14 cellular contexts compared by ENCODE assay signal in genomic region chr16:11679941-11680911, GRCh38. TPM values are rescaled to one million over a fixed set of nuclear protein-coding genes. Genes with fewer than 3 reads are reported as not detected.
DNase-seq lines count a peak whose midpoint lies in the region; ATAC-seq and TF ChIP-seq lines count a peak whose summit lies in the region.
"Had no signal": no experiment of that assay in that cellular context is flagged by ENCODE, and none has a peak within 500 bp of the region (broad histone marks: within the 10 kb centered on the region; RNA-seq: fewer than 3 reads in every experiment).

No MANE protein-coding gene starts in this region.

- peak overlapping the region; percentile 43 for H3K4me3 Mint-ChIP-seq in CD4-positive, alpha-beta T cell

- H3K27me3 ChIP-seq in CD4-positive, alpha-beta T cell (ENCODE audit: control insufficient read depth, insufficient read depth, low read length): no peaks in the 10 kb centered on the region
- H3K27me3 ChIP-seq in ascending aorta: no peaks in the 10 kb centered on the region

- CTCF ChIA-PET in CD4-positive, alpha-beta T cell (lab: Charles Lee): no interaction called here

- POLR2A ChIA-PET in CD4-positive, alpha-beta T cell (lab: Charles Lee): no interaction called here

- no peak overlapping the region for H3K27ac ChIP-seq in CD4-positive, alpha-beta T cell (ENCODE audit: low read depth, low read length)
- no peak overlapping the region for H3K27ac ChIP-seq in ascending aorta

- no peak for ATAC-seq in CD4-positive, alpha-beta T cell (ENCODE audit: poor library complexity)
- ATAC-seq in GM19328 (IDR thresholded peaks at IDR 0.05; ENCODE audit: unreplicated experiment): no peak

- intact Hi-C loops in CD4-positive, alpha-beta T cell (cut with DNase I, micrococcal nuclease): no loop called here
- intact Hi-C loops in ascending aorta (cut with DNase I) (no loop called here), posterior vena cava (cut with DNase I) (no loop called here)

- peaks cover 77% of the 10 kb centered on the region for H3K4me1 Mint-ChIP-seq in CD4-positive, alpha-beta T cell (ENCODE audit: low read depth)

- TF ChIP-seq CTCF in CD4-positive, alpha-beta T cell (IDR thresholded peaks at IDR 0.05): no peak
- TF ChIP-seq CTCF in ascending aorta (IDR thresholded peaks at IDR 0.05): no peak

- no peaks in the 10 kb centered on the region for H3K27me3 Mint-ChIP-seq in CD4-positive, alpha-beta T cell

- H3K9me3 Mint-ChIP-seq in CD4-positive, alpha-beta T cell: no peaks in the 10 kb centered on the region

- H3K4me3 ChIP-seq in ascending aorta: no peak overlapping the region

- no peaks in the 10 kb centered on the region for H3K9me3 ChIP-seq in CD4-positive, alpha-beta T cell (ENCODE audit: control insufficient read depth, low read length)
- no peaks in the 10 kb centered on the region for H3K9me3 ChIP-seq in ascending aorta

- peaks cover 54 to 73% of the 10 kb centered on the region in 2 donors for H3K36me3 ChIP-seq in ascending aorta

- DNase-seq in CD4-positive, alpha-beta T cell: no peak
- DNase-seq in NAMALWA (ENCODE audit: low spot score): peak; percentile 9
- DNase-seq in ascending aorta (ENCODE audit: low spot score in 2 of 2): peak; percentile 3 to 18
- DNase-seq in posterior vena cava (ENCODE audit: low spot score): peak; percentile 45
- DNase-seq in amygdala (lab: John Stamatoyannopoulos, UW): no peak
- DNase-seq in NCI-H2171 (lab: John Stamatoyannopoulos, UW): no peak
- DNase-seq in GDM1 (lab: John Stamatoyannopoulos, UW): no peak
- DNase-seq: activated CD8-positive, alpha-beta memory T cell treated with anti-CD3 and anti-CD28 coated beads, Interleukin-2, amount 50 U/mL, for 48 hours; COR-L47; mesendoderm; NCI-H2107; stimulated activated CD4-positive, alpha-beta T cell treated with anti-CD3 and anti-CD28 coated beads, Interleukin-4, amount 100 ng/mL, for 24 hours; T-helper 9 cell had no signal

- peak overlapping the region; percentile 77 for H3K27ac Mint-ChIP-seq in CD4-positive, alpha-beta T cell

- peaks cover 95% of the 10 kb centered on the region for H3K36me3 Mint-ChIP-seq in CD4-positive, alpha-beta T cell (ENCODE audit: low read depth)

- peaks cover 0 to 5% of the 10 kb centered on the region in 2 donors for H3K4me1 ChIP-seq in ascending aorta

RNA-seq across cellular contexts. Expression of gene SNN, which starts 12.0 kb away (rescaled TPM):
- 10 to 100 TPM; 76.3 to 79.7 TPM for total RNA-seq in CD4-positive, alpha-beta T cell
- total RNA-seq in ascending aorta (2.1 TPM), posterior vena cava (10 to 100 TPM; 17.9 to 19.7 TPM)

Comparison
In these comparisons a context has a peak if more than half of its experiments do, and no peak if none do; other contexts are left out.
1. DNase-seq: peak in NAMALWA (single experiment), ascending aorta (2 of 2) and posterior vena cava (single experiment); none in CD4-positive, alpha-beta T cell (0 of 10), amygdala (0 of 56), NCI-H2171 (single experiment) and GDM1 (single experiment).